Comparison of ENCODE assay signal across 10 cellular contexts in the genomic region with DNA sequence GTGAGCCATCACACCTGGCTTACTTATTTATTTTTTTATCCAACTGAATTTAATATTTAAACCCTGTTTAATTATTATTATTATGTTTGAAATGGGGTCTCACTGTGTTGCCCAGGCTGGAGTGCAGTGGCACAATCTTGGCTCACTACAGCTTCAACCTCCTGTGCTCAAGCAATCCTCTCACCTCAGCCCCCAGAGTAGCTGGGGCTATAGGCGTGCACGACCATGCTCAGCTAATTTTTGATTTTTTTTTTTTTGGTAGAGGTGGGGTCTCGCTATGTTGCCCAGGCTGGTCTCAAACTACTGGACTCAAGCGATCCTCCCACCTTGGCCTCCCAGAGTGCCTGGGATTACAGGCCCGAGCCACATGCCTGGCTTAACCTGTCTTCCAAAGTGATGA.
"Had no signal": no experiment of that assay in that cellular context is flagged by ENCODE, and none has a peak within 500 bp of the region (broad histone marks: within the 10 kb centered on the region; RNA-seq: fewer than 3 reads in every experiment).

No MANE protein-coding gene starts in this region.

- ATAC-seq: GM23338, HCT116 had no signal

- H2AFZ ChIP-seq: GM23248, GM23338 had no signal

- H3K4me2 ChIP-seq: GM23338 had no signal

- DNase-seq: GM23248, GOT3, H7, H9, HCEC 1CT, HFFc6 had no signal

- FAIRE-seq: H54 had no signal

- H3K9me3 ChIP-seq: HAP-1 had no signal

- H3K4me3 ChIP-seq: GM23248, GM23338, HAP-1 had no signal

- H3K27ac ChIP-seq: GM23248 had no signal

- H3K36me3 ChIP-seq: HAP-1 had no signal

- H3K4me1 ChIP-seq: HAP-1 had no signal

- H3K9ac ChIP-seq: GM23248 had no signal
